8 cellular contexts compared by ENCODE assay signal in genomic region chr12:26937863-26938659, GRCh38.
DNase-seq lines count a peak whose midpoint lies in the region; ATAC-seq lines count a peak whose summit lies in the region.

FGFR1OP2 (plus strand) TSS chr12:26938470; CDS start chr12:26954159, 15,689 bp downstream.
INTS13 (minus strand) TSS chr12:26937981; CDS start chr12:26936803, 1,178 bp downstream.

- DNase-seq in AG08396 (ENCODE audit: low spot score) (peak; percentile 97), NCI-H345 treated with DMSO at 0.1 percent for 48 hours (lab: John Stamatoyannopoulos, UW; ENCODE audit: unreplicated experiment) (peak; percentile 94), inferior parietal cortex (ENCODE audit: extremely low spot score) (peak; percentile 98)
- peak; percentile 88 to 95 (median 92) for DNase-seq in activated CD4-positive, CD25-positive, alpha-beta regulatory T cell (lab: John Stamatoyannopoulos, UW)
- peak; percentile 95 for DNase-seq in central memory CD4-positive, alpha-beta T cell
- DNase-seq in stimulated activated CD4-positive, alpha-beta T cell treated with anti-CD3 and anti-CD28 coated beads, Interleukin-12 subunit alpha, Interleukin-12 subunit beta, amount 100 ng/mL, for 24 hours (ENCODE audit: low read depth in 2 of 2), result peak; percentile 93 to 98

- ATAC-seq in GM19023 (IDR thresholded peaks at IDR 0.05; ENCODE audit: unreplicated experiment), result peak; percentile 87
- peak; percentile 85 for ATAC-seq in HG03280 (IDR thresholded peaks at IDR 0.05; ENCODE audit: unreplicated experiment)

Comparison
In these comparisons a context has a peak if more than half of its experiments do, and no peak if none do; other contexts are left out.
1. Peak in every context shown above with its lines: DNase-seq and ATAC-seq.